Comparison of ENCODE assay signal across 8 cellular contexts in the genomic region with DNA sequence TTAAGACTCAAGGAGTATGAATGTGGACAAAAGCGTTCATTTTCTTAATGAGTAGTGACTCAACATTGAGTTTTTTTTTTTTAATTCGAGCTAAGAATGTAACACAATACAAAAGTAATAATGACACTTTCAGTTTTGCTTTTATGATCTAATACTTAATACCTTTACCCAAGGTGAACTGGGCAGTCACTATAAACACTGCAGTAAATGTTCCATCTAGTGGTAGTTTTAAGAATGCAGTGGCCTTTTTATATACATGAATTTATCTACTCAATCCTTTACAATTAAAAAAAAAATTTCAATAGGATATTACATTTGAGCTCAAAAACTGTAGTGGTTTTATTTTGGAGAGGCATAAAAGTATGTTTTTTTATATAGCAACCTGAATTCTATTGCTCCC. TPM values are rescaled to one million over a fixed set of nuclear protein-coding genes. Genes with fewer than 3 reads are reported as not detected.
DNase-seq lines count a peak whose midpoint lies in the region; ATAC-seq, FAIRE-seq and TF ChIP-seq lines count a peak whose summit lies in the region.

No MANE protein-coding gene starts in this region.

- H3K4me1 Mint-ChIP-seq in activated B cell treated with CpG ODN at 0.5 μM for 24 hours, result peaks cover 12% of the 10 kb centered on the region

- H3K4me1 ChIP-seq in keratinocyte (ENCODE audit: control insufficient read depth, extremely low read depth, insufficient read depth, low read length), result peaks cover 4% of the 10 kb centered on the region

- DNase-seq in SHP77 treated with DMSO at 0.1 percent for 48 hours (lab: John Stamatoyannopoulos, UW) (peak; percentile 2), SHP77 (lab: John Stamatoyannopoulos, UW) (no peak), activated B cell treated with CpG ODN at 0.5 μM for 24 hours (no peak), keratinocyte (ENCODE audit: low read depth, low spot score) (no peak), T-helper 9 cell (no peak)

- H3K79me2 ChIP-seq in keratinocyte (ENCODE audit: control insufficient read depth, insufficient read depth, low read length), result no peaks in the 10 kb centered on the region

- POLR2A ChIA-PET in activated B cell treated with CpG ODN at 0.5 μM for 24 hours (lab: Charles Lee), result interaction anchor here (1.3 kb wide), 1 partner anchor 34 kb away, joined by 6 read pairs; the partner anchor contains the start of gene PDK3

- H3K27me3 ChIP-seq in keratinocyte (ENCODE audit: control insufficient read depth, extremely low read depth, insufficient read depth, low read length), result no peaks in the 10 kb centered on the region

- ATAC-seq in HG03196 (IDR thresholded peaks at IDR 0.05; ENCODE audit: unreplicated experiment) (peak; percentile 67), activated B cell treated with CpG ODN at 0.5 μM for 24 hours (ENCODE audit: low read depth) (peak; percentile 60), HG02884 (IDR thresholded peaks at IDR 0.05; ENCODE audit: unreplicated experiment) (no peak), HG02938 (IDR thresholded peaks at IDR 0.05; ENCODE audit: unreplicated experiment) (no peak)

- no peak overlapping the region for H3K27ac Mint-ChIP-seq in activated B cell treated with CpG ODN at 0.5 μM for 24 hours

- no peaks in the 10 kb centered on the region for H4K20me1 ChIP-seq in keratinocyte (ENCODE audit: control insufficient read depth, extremely low read depth, insufficient read depth, low read length)

- H3K27ac ChIP-seq in keratinocyte (ENCODE audit: control insufficient read depth, insufficient read depth, low read length), result no peak overlapping the region

- no peak for FAIRE-seq in keratinocyte (lab: Jason Lieb, UNC)

- dilution Hi-C loops in keratinocyte (cut with MboI; ENCODE audit: extremely low pct_ligation_motif_present, low sequenced_read_pairs), result no loop called here

- H3K36me3 ChIP-seq in keratinocyte (ENCODE audit: control insufficient read depth in 2 of 2, extremely low read depth in 1 of 2, insufficient read depth in 2 of 2, low read length in 2 of 2), result no peaks in the 10 kb centered on the region

- H3K27me3 Mint-ChIP-seq in activated B cell treated with CpG ODN at 0.5 μM for 24 hours, result no peaks in the 10 kb centered on the region

- no peaks in the 10 kb centered on the region for H3K9me1 ChIP-seq in keratinocyte (ENCODE audit: control insufficient read depth, extremely low read depth, insufficient read depth, low read length)

- intact Hi-C loops in activated B cell treated with CpG ODN at 0.5 μM for 24 hours (cut with micrococcal nuclease), result loop anchor here (1.0 to 2.0 kb wide), 5 partner anchors 18 to 240 kb away; partner anchors contain the start of gene PDK3

- CTCF ChIA-PET in activated B cell treated with CpG ODN at 0.5 μM for 24 hours (lab: Charles Lee), result interaction anchor here (0.9 to 6.1 kb wide), 10 partner anchors 10 to 240 kb away, joined by 3 to 172 read pairs (median 5); no protein-coding TSS in a partner anchor

- H3K9me3 Mint-ChIP-seq in activated B cell treated with CpG ODN at 0.5 μM for 24 hours, result no peaks in the 10 kb centered on the region

- no peak overlapping the region for H3K9ac ChIP-seq in keratinocyte (ENCODE audit: control insufficient read depth, extremely low read depth, insufficient read depth, low read length)

- H3K36me3 Mint-ChIP-seq in activated B cell treated with CpG ODN at 0.5 μM for 24 hours (ENCODE audit: low read depth), result peaks cover 26% of the 10 kb centered on the region

- H3K4me3 ChIP-seq in keratinocyte (ENCODE audit: control insufficient read depth in 2 of 3, extremely low read depth in 1 of 3, insufficient read depth in 2 of 3, low read depth in 1 of 3, low read length in 3 of 3), result no peak overlapping the region

- TF ChIP-seq CTCF in activated B cell treated with CpG ODN at 0.5 μM for 24 hours (IDR thresholded peaks at IDR 0.05) (no peak), keratinocyte (optimal IDR thresholded peaks at IDR 0.05 in 1 of 3, IDR thresholded peaks at IDR 0.05 in 1 of 3, conservative IDR thresholded peaks at IDR 0.05 in 1 of 3; ENCODE audit: extremely low read depth in 1 of 3, insufficient read depth in 2 of 3, low read length in 3 of 3) (peak in 2 of 3 experiments; percentile 36 to 50)

- no peaks in the 10 kb centered on the region for H3K9me3 ChIP-seq in keratinocyte (ENCODE audit: control insufficient read depth, low read depth, low read length)

- no peak overlapping the region for H3K4me2 ChIP-seq in keratinocyte (ENCODE audit: control insufficient read depth, extremely low read depth, insufficient read depth, low read depth, low read length)

- no peak overlapping the region for H2AFZ ChIP-seq in keratinocyte (ENCODE audit: control insufficient read depth, low read length)

- H3K4me3 Mint-ChIP-seq in activated B cell treated with CpG ODN at 0.5 μM for 24 hours, result no peak overlapping the region

RNA-seq across cellular contexts. Expression of gene PDK3, which starts 33.9 kb away (rescaled TPM):
- total RNA-seq in activated B cell treated with CpG ODN at 0.5 μM for 24 hours, result 13.6 and 13.9 TPM in 2 replicates
- 5.0 to 8.0 TPM (median 6.8 TPM) in 3 replicates for polyA plus RNA-seq in keratinocyte
- 1.9 TPM for polyA plus RNA-seq in keratinocyte (2011; ENCODE audit: low read depth)
- 4.1 and 7.3 TPM in 2 replicates for polyA plus RNA-seq in keratinocyte (2011; cell fraction: cytosol; rRNA removed)
- 4.4 and 4.5 TPM in 2 replicates for polyA plus RNA-seq in keratinocyte (2011; cell fraction: nucleus; rRNA removed)
- 1.9 and 4.4 TPM in 2 replicates for polyA plus RNA-seq in keratinocyte (2012; ENCODE audit: low replicate concordance)
- 8.5 to 22.1 TPM (median 17.1 TPM) in 3 replicates for polyA minus RNA-seq in keratinocyte
- polyA minus RNA-seq in keratinocyte (2011; cell fraction: cytosol; rRNA and poly(A)+ RNA removed), result 8.4 TPM
- polyA minus RNA-seq in keratinocyte (2011; cell fraction: nucleus; rRNA and poly(A)+ RNA removed), result 6.4 and 17.3 TPM in 2 replicates

Comparison
In these comparisons a context has a peak if more than half of its experiments do, and no peak if none do; other contexts are left out.
1. ATAC-seq: peak in HG03196 (single experiment) and activated B cell treated with CpG ODN at 0.5 μM for 24 hours (single experiment); none in HG02884 (single experiment) and HG02938 (single experiment).